In genomic region chr1:169019419-169020058, GRCh38 we compare ENCODE assay signal across 19 cellular contexts.
DNase-seq lines count a peak whose midpoint lies in the region; ATAC-seq, FAIRE-seq and TF ChIP-seq lines count a peak whose summit lies in the region.
"Had no signal": no experiment of that assay in that cellular context is flagged by ENCODE, and none has a peak within 500 bp of the region (broad histone marks: within the 10 kb centered on the region; RNA-seq: fewer than 3 reads in every experiment).

No MANE protein-coding gene starts in this region.

- H3K27me3 Mint-ChIP-seq in IgD-negative memory B cell (peaks cover 6% of the 10 kb centered on the region), T-helper 17 cell (peaks cover 34% of the 10 kb centered on the region), nephron (ENCODE audit: low read depth) (no peaks in the 10 kb centered on the region)

- no peak overlapping the region for H3K4me3 Mint-ChIP-seq in IgD-negative memory B cell
- H3K4me3 Mint-ChIP-seq in T-helper 17 cell: no peak overlapping the region
- H3K4me3 Mint-ChIP-seq in nephron: no peak overlapping the region

- H3K27ac Mint-ChIP-seq in IgD-negative memory B cell (peak overlapping the region in 2 of 3 donors; percentile 47 to 76), T-helper 17 cell (peak overlapping the region; percentile 32), nephron (peak overlapping the region in 2 of 3 experiments; percentile 6 to 19)

- H3K4me3 ChIP-seq in pancreas: no peak overlapping the region

- no peak for TF ChIP-seq CTCF in nephron (IDR thresholded peaks at IDR 0.05; ENCODE audit: unreplicated experiment in 3 of 3)
- no peak for TF ChIP-seq CTCF in pancreas (IDR thresholded peaks at IDR 0.05)

- H3K27ac ChIP-seq in pancreas: no peak overlapping the region

- H3K9me3 Mint-ChIP-seq in IgD-negative memory B cell (peaks cover 0 to 1% (median 0%) of the 10 kb centered on the region in 3 donors), nephron (no peaks in the 10 kb centered on the region)

- intact Hi-C loops in pancreas (cut with DNase I): no loop called here

- DNase-seq in COR-L47 (lab: John Stamatoyannopoulos, UW) (peak; percentile 44), T-helper 17 cell (no peak), pancreas (no peak), activated T-cell treated with anti-CD3 and anti-CD28 coated beads for 4 hours (no peak)
- DNase-seq: BE2C, Caco-2, DMS 273 treated with DMSO at 0.1 percent for 48 hours, Karpas-422, MV-4-11, NCI-H1105 treated with DMSO at 0.1 percent for 48 hours, NCI-H187 treated with DMSO at 0.1 percent for 48 hours, NCI-H526, Right ventricle myocardium superior, SW 1271 had no signal

- no peaks in the 10 kb centered on the region for H3K9me3 ChIP-seq in T-helper 17 cell (ENCODE audit: control insufficient read depth, low read length, poor library complexity, severe bottlenecking)
- H3K9me3 ChIP-seq in pancreas: no peaks in the 10 kb centered on the region
- H3K9me3 ChIP-seq: BE2C, Caco-2 had no signal

- H3K4me1 ChIP-seq in pancreas: no peaks in the 10 kb centered on the region
- H3K4me1 ChIP-seq: BE2C, Caco-2 had no signal

- no peaks in the 10 kb centered on the region for H3K27me3 ChIP-seq in pancreas
- H3K27me3 ChIP-seq: BE2C had no signal

- H3K4me1 Mint-ChIP-seq in IgD-negative memory B cell (no peaks in the 10 kb centered on the region), T-helper 17 cell (peaks cover 12% of the 10 kb centered on the region), nephron (no peaks in the 10 kb centered on the region)

- H3K36me3 ChIP-seq in pancreas: no peaks in the 10 kb centered on the region
- H3K36me3 ChIP-seq: BE2C had no signal

- ATAC-seq in T-helper 17 cell (no peak), pancreas (no peak), GM21447 (IDR thresholded peaks at IDR 0.05; ENCODE audit: unreplicated experiment) (no peak)

- WGBS in pancreas, 2 donors: 46 to 72% methylated on average over 3 of the region's 3 CpGs

- H3K36me3 Mint-ChIP-seq in IgD-negative memory B cell (peaks cover 3% of the 10 kb centered on the region), T-helper 17 cell (ENCODE audit: low read depth) (peaks cover 8% of the 10 kb centered on the region), nephron (ENCODE audit: low read depth) (no peaks in the 10 kb centered on the region)

- FAIRE-seq in pancreas (lab: Jason Lieb, UNC): no peak
- FAIRE-seq: GM12891, H54 had no signal
